Comparison of ENCODE assay signal across 28 cellular contexts in genomic region chr19:41255171-41255570, GRCh38.
"Had no signal": no experiment of that assay in that cellular context is flagged by ENCODE, and none has a peak within 500 bp of the region (broad histone marks: within the 10 kb centered on the region; RNA-seq: fewer than 3 reads in every experiment).

No MANE protein-coding gene starts in this region.

- H3K9me2 ChIP-seq: SK-N-SH had no signal

- H3K36me3 ChIP-seq: colonic mucosa had no signal

- H3K4me3 Mint-ChIP-seq: activated CD4-positive, alpha-beta T cell treated with anti-CD3 and anti-CD28 coated beads, Interleukin-2, amount 10 ng/mL, durations not matched to agents 24 days and 14 days; activated CD8-positive, alpha-beta T cell treated with anti-CD3 and anti-CD28 coated beads for 36 hours; activated naive CD4-positive, alpha-beta T cell treated with anti-CD3 and anti-CD28 coated beads for 36 hours; T-helper 1 cell treated with Interleukin-12 subunit alpha and Interleukin-12 subunit beta and Interleukin-4 antibody, amounts not matched to agents 30 μg/mL and 1 μg/mL, for 36 hours; T-helper 2 cell treated with Interferon-gamma antibody and Interleukin-4, amounts not matched to agents 5 μg/mL and 100 μg/mL, for 36 hours had no signal

- H3K27ac Mint-ChIP-seq: activated CD4-positive, alpha-beta T cell treated with anti-CD3 and anti-CD28 coated beads, Interleukin-2, amount 10 ng/mL, durations not matched to agents 24 days and 14 days; activated CD8-positive, alpha-beta T cell treated with anti-CD3 and anti-CD28 coated beads for 36 hours; activated naive CD4-positive, alpha-beta T cell treated with anti-CD3 and anti-CD28 coated beads for 36 hours; T-helper 1 cell treated with Interleukin-12 subunit alpha and Interleukin-12 subunit beta and Interleukin-4 antibody, amounts not matched to agents 30 μg/mL and 1 μg/mL, for 36 hours; T-helper 2 cell treated with Interferon-gamma antibody and Interleukin-4, amounts not matched to agents 5 μg/mL and 100 μg/mL, for 36 hours had no signal

- ATAC-seq: activated CD8-positive, alpha-beta T cell treated with anti-CD3 and anti-CD28 coated beads for 36 hours; activated naive CD4-positive, alpha-beta T cell treated with anti-CD3 and anti-CD28 coated beads, Interleukin-2, amount 50 U/mL, for 72 hours; body of pancreas; PC-3 had no signal

- H3K4me3 ChIP-seq: adrenal gland, body of pancreas, colonic mucosa, Peyer's patch, SJSA1 had no signal

- H3K9me3 ChIP-seq: adrenal gland, body of pancreas, colonic mucosa, Peyer's patch, SJSA1, SK-N-SH had no signal

- H3K27ac ChIP-seq: adrenal gland, body of pancreas, colonic mucosa, Peyer's patch, SJSA1 had no signal

- H3K27me3 ChIP-seq: adrenal gland, body of pancreas, colonic mucosa, Peyer's patch, SJSA1 had no signal

- H3K4me2 ChIP-seq: SK-N-SH had no signal

- H3K9ac ChIP-seq: SK-N-SH had no signal

- H3K4me1 ChIP-seq: adrenal gland, body of pancreas, colonic mucosa, Peyer's patch, SJSA1 had no signal

- H3K9me3 Mint-ChIP-seq: activated CD4-positive, alpha-beta T cell treated with anti-CD3 and anti-CD28 coated beads, Interleukin-2, amount 10 ng/mL, durations not matched to agents 24 days and 14 days; activated CD8-positive, alpha-beta T cell treated with anti-CD3 and anti-CD28 coated beads for 36 hours; activated naive CD4-positive, alpha-beta T cell treated with anti-CD3 and anti-CD28 coated beads for 36 hours; activated naive CD4-positive, alpha-beta T cell treated with anti-CD3 and anti-CD28 coated beads, Interleukin-2, amount 50 U/mL, for 72 hours; T-helper 1 cell treated with Interleukin-12 subunit alpha and Interleukin-12 subunit beta and Interleukin-4 antibody, amounts not matched to agents 30 μg/mL and 1 μg/mL, for 36 hours; T-helper 2 cell treated with Interferon-gamma antibody and Interleukin-4, amounts not matched to agents 5 μg/mL and 100 μg/mL, for 36 hours had no signal

- H3K36me3 Mint-ChIP-seq: activated naive CD4-positive, alpha-beta T cell treated with anti-CD3 and anti-CD28 coated beads, Interleukin-2, amount 50 U/mL, for 72 hours had no signal

- DNase-seq: activated CD4-positive, alpha-beta T cell treated with anti-CD3 and anti-CD28 coated beads, Interleukin-2, amount 10 ng/mL, durations not matched to agents 24 days and 14 days; activated CD4-positive, alpha-beta T cell treated with anti-CD3 and anti-CD28 coated beads, Interleukin-2, amount 50 U/mL, for 4 hours; activated CD8-positive, alpha-beta T cell treated with anti-CD3 and anti-CD28 coated beads for 36 hours; activated gamma-delta T cell treated with Interleukin-2 at 50 U/mL for 16 hours; activated naive CD4-positive, alpha-beta T cell treated with anti-CD3 and anti-CD28 coated beads for 36 hours; activated T-cell treated with anti-CD3 and anti-CD28 coated beads, Interleukin-2, amount 50 U/mL, for 48 hours; adrenal gland; body of pancreas; central memory CD4-positive, alpha-beta T cell; colonic mucosa; NCI-H1105; NCI-H1417 treated with DMSO at 0.1 percent for 48 hours; NCI-H187 treated with DMSO at 0.1 percent for 48 hours; NCI-H2081 treated with DMSO at 0.1 percent for 48 hours; NCI-H345; NCI-H510A; NCI-H526; NCI-H748 treated with DMSO at 0.1 percent for 48 hours; NK-92 treated with Interleukin-12 subunit alpha and Interleukin-12 subunit beta, amount 100 ng/mL, for 24 hours; PC-3; Peyer's patch; RPMI8226; SHP77 treated with DMSO at 0.1 percent for 48 hours; SK-N-SH had no signal
